In genomic region chr7:103821105-103821504, GRCh38 we compare ENCODE assay signal across 15 cellular contexts.
"Had no signal": no experiment of that assay in that cellular context is flagged by ENCODE, and none has a peak within 500 bp of the region (broad histone marks: within the 10 kb centered on the region; RNA-seq: fewer than 3 reads in every experiment).

No MANE protein-coding gene starts in this region.

- H3K27ac ChIP-seq: brain microvascular endothelial cell, esophagus muscularis mucosa, hepatocyte, left ventricle myocardium inferior, stomach, testis, upper lobe of left lung had no signal

- H3K9me3 ChIP-seq: stomach, testis, upper lobe of left lung had no signal

- DNase-seq: activated CD4-positive, alpha-beta T cell treated with anti-CD3 and anti-CD28 coated beads, Interleukin-2, amount 50 U/mL, for 1 hour; activated naive CD4-positive, alpha-beta T cell treated with Interleukin-2 at 50 U/mL for 16 hours; activated T-cell treated with anti-CD3 and anti-CD28 coated beads for 4 hours; brain microvascular endothelial cell; cortex of kidney; effector CD4-positive, alpha-beta T cell; kidney; left ventricle myocardium inferior; natural killer cell; stimulated activated CD4-positive, alpha-beta T cell treated with anti-CD3 and anti-CD28 coated beads, Interleukin-1b, Interleukin-23, amount 100 ng/mL, for 48 hours; stomach; testis; upper lobe of left lung had no signal

- H3K4me1 ChIP-seq: esophagus muscularis mucosa, left ventricle myocardium inferior, stomach, testis, upper lobe of left lung had no signal

- H3K4me3 ChIP-seq: esophagus muscularis mucosa, hepatocyte, left ventricle myocardium inferior, stomach, testis, upper lobe of left lung had no signal

- H3K36me3 ChIP-seq: brain microvascular endothelial cell, esophagus muscularis mucosa, left ventricle myocardium inferior, stomach, upper lobe of left lung had no signal

- H3K27me3 ChIP-seq: brain microvascular endothelial cell, esophagus muscularis mucosa, hepatocyte, stomach, testis, upper lobe of left lung had no signal
